Comparison of ENCODE assay signal across 15 cellular contexts in genomic region chr14:54703082-54703481, GRCh38.
A peak's percentile ranks its signal among the peaks of the same experiment; 100 is the strongest.
DNase-seq lines count a peak whose midpoint lies in the region; ATAC-seq and TF ChIP-seq lines count a peak whose summit lies in the region.
"Had no signal": no experiment of that assay in that cellular context is flagged by ENCODE, and none has a peak within 500 bp of the region (broad histone marks: within the 10 kb centered on the region; RNA-seq: fewer than 3 reads in every experiment).

No MANE protein-coding gene starts in this region.

- H3K27me3 ChIP-seq in right atrium auricular region (no peaks in the 10 kb centered on the region), right lobe of liver (no peaks in the 10 kb centered on the region), gastrocnemius medialis (no peaks in the 10 kb centered on the region), vagina (no peaks in the 10 kb centered on the region)
- H3K27me3 ChIP-seq in CD4-positive, alpha-beta memory T cell (ENCODE audit: insufficient read depth, low read length): no peaks in the 10 kb centered on the region

- TF ChIP-seq CTCF in right atrium auricular region (IDR thresholded peaks at IDR 0.05): no peak
- no peak for TF ChIP-seq CTCF in right lobe of liver (IDR thresholded peaks at IDR 0.05)
- no peak for TF ChIP-seq CTCF in gastrocnemius medialis (IDR thresholded peaks at IDR 0.05 in 4 of 5, conservative IDR thresholded peaks at IDR 0.05 in 1 of 5)
- TF ChIP-seq CTCF in vagina (IDR thresholded peaks at IDR 0.05): no peak

- peaks cover 0 to 1% of the 10 kb centered on the region in 2 donors for H3K27me3 Mint-ChIP-seq in CD4-positive, alpha-beta memory T cell
- H3K27me3 Mint-ChIP-seq: B cell; CD4-positive, alpha-beta T cell had no signal

- CTCF ChIA-PET in CD4-positive, alpha-beta memory T cell (lab: Charles Lee; ENCODE audit: partially characterized antibody): no interaction called here

- no peaks in the 10 kb centered on the region for H3K9me3 Mint-ChIP-seq in CD4-positive, alpha-beta memory T cell
- H3K9me3 Mint-ChIP-seq: CD4-positive, alpha-beta T cell; H9 had no signal

- 43% methylated on average over 5 of the region's 5 CpGs for WGBS in right lobe of liver (ENCODE audit: insufficient coverage, low coverage, low lambda C conversion rate, missing lambda C conversion rate)

- POLR2A ChIA-PET in CD4-positive, alpha-beta memory T cell (lab: Charles Lee; ENCODE audit: partially characterized antibody): no interaction called here

- no peak overlapping the region for H3K4me3 ChIP-seq in right atrium auricular region
- H3K4me3 ChIP-seq in right lobe of liver: peak overlapping the region; percentile 11 to 60 (median 45)
- no peak overlapping the region for H3K4me3 ChIP-seq in gastrocnemius medialis
- H3K4me3 ChIP-seq in CD4-positive, alpha-beta memory T cell (ENCODE audit: low read length in 2 of 2): no peak overlapping the region
- no peak overlapping the region for H3K4me3 ChIP-seq in vagina
- H3K4me3 ChIP-seq: GM23248 had no signal

- no peak for DNase-seq in right atrium auricular region (ENCODE audit: low spot score)
- no peak for DNase-seq in cardiac septum (ENCODE audit: low spot score)
- peak in 1 of 3 donors; percentile 56 for DNase-seq in right lobe of liver
- DNase-seq in gastrocnemius medialis: no peak
- no peak for DNase-seq in CD4-positive, alpha-beta memory T cell
- no peak for DNase-seq in vagina (ENCODE audit: extremely low spot score in 2 of 2)
- no peak for DNase-seq in NCI-H774 (lab: John Stamatoyannopoulos, UW)
- DNase-seq: ACHN; C1 segment of cervical spinal cord; CD4-positive, alpha-beta T cell; DMS79 treated with DMSO at 0.1 percent for 48 hours; EL; GM23248; H9 had no signal

- H3K27ac Mint-ChIP-seq in CD4-positive, alpha-beta memory T cell: no peak overlapping the region
- H3K27ac Mint-ChIP-seq: B cell; CD4-positive, alpha-beta T cell had no signal

- H3K27ac ChIP-seq in right atrium auricular region: peak overlapping the region; percentile 86 to 97
- peak overlapping the region; percentile 62 to 83 (median 66) for H3K27ac ChIP-seq in right lobe of liver
- peak overlapping the region; percentile 86 to 99 (median 90) for H3K27ac ChIP-seq in gastrocnemius medialis
- H3K27ac ChIP-seq in CD4-positive, alpha-beta memory T cell (ENCODE audit: low read depth, low read length): no peak overlapping the region
- H3K27ac ChIP-seq in vagina: no peak overlapping the region
- H3K27ac ChIP-seq: GM23248 had no signal

- H3K9me3 ChIP-seq in right atrium auricular region (no peaks in the 10 kb centered on the region), right lobe of liver (no peaks in the 10 kb centered on the region), gastrocnemius medialis (no peaks in the 10 kb centered on the region), vagina (no peaks in the 10 kb centered on the region)
- no peaks in the 10 kb centered on the region for H3K9me3 ChIP-seq in CD4-positive, alpha-beta memory T cell (ENCODE audit: control insufficient read depth in 1 of 2, low read length in 2 of 2)

- intact Hi-C loops in cardiac septum (cut with DNase I) (no loop called here), right lobe of liver (cut with DNase I) (no loop called here), gastrocnemius medialis (cut with DNase I; ENCODE audit: low total_unique reads) (no loop called here), vagina (cut with DNase I) (no loop called here)
- intact Hi-C loops in CD4-positive, alpha-beta memory T cell (cut with micrococcal nuclease): no loop called here

- TF ChIP-seq POLR2A in right lobe of liver (IDR thresholded peaks at IDR 0.05) (no peak), gastrocnemius medialis (IDR thresholded peaks at IDR 0.05) (no peak), vagina (IDR thresholded peaks at IDR 0.05) (no peak)

- in situ Hi-C loops in gastrocnemius medialis (cut with MboI; ENCODE audit: low sequenced_read_pairs in 4 of 4): no loop called here

- ATAC-seq in right lobe of liver (peak; percentile 17 to 56 (median 50)), gastrocnemius medialis (no peak)

- H3K4me3 Mint-ChIP-seq in CD4-positive, alpha-beta memory T cell: no peak overlapping the region
- H3K4me3 Mint-ChIP-seq: B cell; CD4-positive, alpha-beta T cell; H9 had no signal

- H3K36me3 Mint-ChIP-seq in CD4-positive, alpha-beta memory T cell: no peaks in the 10 kb centered on the region

- H3K36me3 ChIP-seq in right atrium auricular region (peaks cover 7% of the 10 kb centered on the region), right lobe of liver (no peaks in the 10 kb centered on the region), gastrocnemius medialis (no peaks in the 10 kb centered on the region), vagina (no peaks in the 10 kb centered on the region)
- no peaks in the 10 kb centered on the region for H3K36me3 ChIP-seq in CD4-positive, alpha-beta memory T cell (ENCODE audit: insufficient read depth, low read length)

- H3K4me1 ChIP-seq in right atrium auricular region (peaks cover 0 to 43% of the 10 kb centered on the region in 2 donors), right lobe of liver (peaks cover 0 to 50% (median 9%) of the 10 kb centered on the region in 4 donors), gastrocnemius medialis (peaks cover 86 to 91% of the 10 kb centered on the region in 2 donors), vagina (peaks cover 19% of the 10 kb centered on the region)
- H3K4me1 ChIP-seq in CD4-positive, alpha-beta memory T cell (ENCODE audit: insufficient read depth, low read length): no peaks in the 10 kb centered on the region

- no peaks in the 10 kb centered on the region for H3K4me1 Mint-ChIP-seq in CD4-positive, alpha-beta memory T cell

Comparison
In these comparisons a context has a peak if more than half of its experiments do, and no peak if none do; other contexts are left out.
1. H3K27ac ChIP-seq: peak in right atrium auricular region (2 of 2), right lobe of liver (3 of 3) and gastrocnemius medialis (4 of 4); none in CD4-positive, alpha-beta memory T cell (single experiment) and vagina (single experiment).
2. H3K4me3 ChIP-seq: peak in right lobe of liver (3 of 3); none in right atrium auricular region (0 of 2), gastrocnemius medialis (0 of 4), CD4-positive, alpha-beta memory T cell (0 of 2) and vagina (0 of 2).
3. ATAC-seq: peak in right lobe of liver (4 of 4); none in gastrocnemius medialis (0 of 2).